18 cellular contexts compared by ENCODE assay signal in genomic region chr10:75487087-75487784, GRCh38. TPM values are rescaled to one million over a fixed set of nuclear protein-coding genes. Genes with fewer than 3 reads are reported as not detected.
DNase-seq lines count a peak whose midpoint lies in the region; ATAC-seq and TF ChIP-seq lines count a peak whose summit lies in the region.
"Had no signal": no experiment of that assay in that cellular context is flagged by ENCODE, and none has a peak within 500 bp of the region (broad histone marks: within the 10 kb centered on the region; RNA-seq: fewer than 3 reads in every experiment).

No MANE protein-coding gene starts in this region.

- no TSS peak for BruUV-seq in IMR-90 (replicated peaks; lab: Mats Ljungman, UMichigan)
- BruUV-seq in mammary epithelial cell (replicated peaks; lab: Mats Ljungman, UMichigan): no TSS peak

- in situ Hi-C loops in IMR-90 (cut with MboI; ENCODE audit: low sequenced_read_pairs) (no loop called here), mammary epithelial cell (cut with MboI; ENCODE audit: low sequenced_read_pairs in 2 of 2) (no loop called here)

- no peak overlapping the region for H2BK20ac ChIP-seq in IMR-90 (ENCODE audit: low read depth, low read length)

- no peak overlapping the region for H2BK5ac ChIP-seq in IMR-90 (ENCODE audit: low read depth, low read length, poor library complexity, severe bottlenecking)

- dilution Hi-C loops in IMR-90 (cut with HindIII; ENCODE audit: low sequenced_read_pairs, unreplicated experiment): no loop called here
- dilution Hi-C loops in mammary epithelial cell (cut with HindIII; ENCODE audit: low sequenced_read_pairs): no loop called here

- TF ChIP-seq EP300 in esophagus muscularis mucosa (IDR thresholded peaks at IDR 0.05): no peak

- no peak for DNase-seq in IMR-90
- DNase-seq in mammary epithelial cell: peak; percentile 27
- peak; percentile 50 for DNase-seq in stromal cell of bone marrow (ENCODE audit: low read depth)
- DNase-seq in SW 1271 (lab: John Stamatoyannopoulos, UW): no peak
- no peak for DNase-seq in NCI-H69 (lab: John Stamatoyannopoulos, UW)
- DNase-seq in esophagus muscularis mucosa (ENCODE audit: extremely low spot score): no peak
- DNase-seq: activated CD4-positive, alpha-beta memory T cell treated with anti-CD3 and anti-CD28 coated beads, Interleukin-2, amount 10 ng/mL, durations not matched to agents 7 days and 5 days; DMS 273 treated with DMSO at 0.1 percent for 48 hours; midbrain; stimulated activated CD4-positive, alpha-beta T cell treated with anti-CD3 and anti-CD28 coated beads, Interleukin-4, amount 100 ng/mL, for 1 hour had no signal

- no peaks in the 10 kb centered on the region for H3K79me2 ChIP-seq in mammary epithelial cell (ENCODE audit: insufficient read depth, low read length)

- H2AFZ ChIP-seq in IMR-90 (replicated peaks; ENCODE audit: low read length, poor library complexity): no peak overlapping the region
- H2AFZ ChIP-seq in mammary epithelial cell (ENCODE audit: low read depth, low read length): no peak overlapping the region

- POLR2A ChIA-PET in IMR-90 (lab: Charles Lee; ENCODE audit: unreplicated experiment): no interaction called here

- TF ChIP-seq POLR2A in IMR-90 (IDR thresholded peaks at IDR 0.05; ENCODE audit: low read depth, low read length) (no peak), esophagus muscularis mucosa (IDR thresholded peaks at IDR 0.05; ENCODE audit: low read depth) (no peak)

- no peak overlapping the region for H3K18ac ChIP-seq in IMR-90 (ENCODE audit: low read depth, low read length)

- H3K4me1 ChIP-seq in IMR-90 (ENCODE audit: control insufficient read depth, insufficient read depth, low read length) (no peaks in the 10 kb centered on the region), mammary epithelial cell (ENCODE audit: insufficient read depth, low read length) (no peaks in the 10 kb centered on the region), esophagus muscularis mucosa (no peaks in the 10 kb centered on the region)
- H3K4me1 ChIP-seq: SJSA1, vagina had no signal

- no peak overlapping the region for H2BK15ac ChIP-seq in IMR-90 (ENCODE audit: low read depth, low read length)

- no peak overlapping the region for H3K14ac ChIP-seq in IMR-90 (replicated peaks; ENCODE audit: low read depth, low read length)

- CTCF ChIA-PET in IMR-90 (lab: Yijun Ruan, JAX) (no interaction called here), mammary epithelial cell (lab: Charles Lee; ENCODE audit: low non-redundant PET) (no interaction called here)

- no peak overlapping the region for H4K91ac ChIP-seq in IMR-90 (ENCODE audit: insufficient read depth, low read depth, low read length)

- H2AK5ac ChIP-seq in IMR-90 (ENCODE audit: low read depth, low read length): no peak overlapping the region

- H4K20me1 ChIP-seq in IMR-90 (ENCODE audit: insufficient read depth, low read length): no peaks in the 10 kb centered on the region
- no peaks in the 10 kb centered on the region for H4K20me1 ChIP-seq in mammary epithelial cell (ENCODE audit: insufficient read depth, low read length)

- TF ChIP-seq CTCF in IMR-90 (conservative IDR thresholded peaks at IDR 0.05; ENCODE audit: low read depth, low read length) (no peak), mammary epithelial cell (conservative IDR thresholded peaks at IDR 0.05 in 1 of 2, IDR thresholded peaks at IDR 0.05 in 1 of 2; ENCODE audit: extremely low read depth in 1 of 2, insufficient read depth in 1 of 2, low read depth in 1 of 2, low read length in 2 of 2) (no peak), esophagus muscularis mucosa (IDR thresholded peaks at IDR 0.05) (no peak)

- no peak for TF ChIP-seq RAD21 in IMR-90 (IDR thresholded peaks at IDR 0.05; ENCODE audit: low read length)

- no peak overlapping the region for H3K9ac ChIP-seq in IMR-90 (ENCODE audit: low read depth, low read length)
- no peak overlapping the region for H3K9ac ChIP-seq in mammary epithelial cell (ENCODE audit: insufficient read depth, low read length)

- intact Hi-C loops in IMR-90 (cut with micrococcal nuclease) (no loop called here), mammary epithelial cell (cut with micrococcal nuclease) (no loop called here), esophagus muscularis mucosa (cut with DNase I) (no loop called here)

- no peak overlapping the region for H4K5ac ChIP-seq in IMR-90 (ENCODE audit: low read depth, low read length)

- H2AK9ac ChIP-seq in IMR-90 (replicated peaks; ENCODE audit: low read depth, low read length, poor library complexity): peak overlapping the region; percentile 11

- WGBS in IMR-90 (ENCODE audit: extremely low coverage in 2 of 2, insufficient read length in 1 of 2), 2 experiments: no CpG with 5 or more reads among the region's 4 CpGs
- 83% methylated on average over 4 of the region's 4 CpGs for WGBS in mammary epithelial cell (ENCODE audit: low coverage, missing lambda C conversion rate)
- WGBS in esophagus muscularis mucosa: 75% methylated on average over 3 of the region's 4 CpGs

- H4K8ac ChIP-seq in IMR-90 (ENCODE audit: low read depth in 2 of 2, low read length in 2 of 2): no peak overlapping the region

- no peak overlapping the region for H3K4me3 ChIP-seq in IMR-90 (ENCODE audit: insufficient read depth, low read depth, low read length)
- H3K4me3 ChIP-seq in mammary epithelial cell (replicated peaks in 1 of 3; ENCODE audit: insufficient read depth in 1 of 3, low read depth in 2 of 3, low read length in 3 of 3): no peak overlapping the region
- no peak overlapping the region for H3K4me3 ChIP-seq in esophagus muscularis mucosa
- H3K4me3 ChIP-seq: SJSA1, vagina had no signal

- no peak overlapping the region for H3K56ac ChIP-seq in IMR-90 (ENCODE audit: extremely low read depth, insufficient read depth, low read length)

- H3K27ac ChIP-seq in IMR-90 (ENCODE audit: insufficient read depth, low read length) (no peak overlapping the region), mammary epithelial cell (ENCODE audit: insufficient read depth, low read depth, low read length) (no peak overlapping the region), esophagus muscularis mucosa (replicated peaks in 1 of 4) (no peak overlapping the region)
- H3K27ac ChIP-seq: epithelial cell of prostate, neutrophil, SJSA1, vagina had no signal

- H3K36me3 ChIP-seq in IMR-90 (ENCODE audit: control insufficient read depth, insufficient read depth, low read length) (no peaks in the 10 kb centered on the region), mammary epithelial cell (ENCODE audit: insufficient read depth, low read length) (no peaks in the 10 kb centered on the region), esophagus muscularis mucosa (no peaks in the 10 kb centered on the region)
- H3K36me3 ChIP-seq: neutrophil, SJSA1, vagina had no signal

- peaks cover 3% of the 10 kb centered on the region; the same call in 1 of the 2 replicates for H3K27me3 ChIP-seq in IMR-90 (ENCODE audit: control insufficient read depth, insufficient read depth, low read length)
- H3K27me3 ChIP-seq in mammary epithelial cell (ENCODE audit: insufficient read depth, low read length): no peaks in the 10 kb centered on the region
- H3K27me3 ChIP-seq in esophagus muscularis mucosa: no peaks in the 10 kb centered on the region
- H3K27me3 ChIP-seq: neutrophil, SJSA1, vagina had no signal

- H2BK120ac ChIP-seq in IMR-90 (ENCODE audit: low read depth, low read length): no peak overlapping the region

- H3K4ac ChIP-seq in IMR-90 (ENCODE audit: low read depth, low read length): no peak overlapping the region

- H3K9me3 ChIP-seq in IMR-90 (ENCODE audit: control insufficient read depth, insufficient read depth, low read length) (no peaks in the 10 kb centered on the region), mammary epithelial cell (replicated peaks; ENCODE audit: insufficient read depth, low read length) (no peaks in the 10 kb centered on the region), esophagus muscularis mucosa (peaks cover 0 to 6% (median 3%) of the 10 kb centered on the region in 4 donors)
- H3K9me3 ChIP-seq: neutrophil, SJSA1, vagina had no signal

- peak; percentile 70 for ATAC-seq in GM19025 (IDR thresholded peaks at IDR 0.05; ENCODE audit: low read depth, unreplicated experiment)
- no peak for ATAC-seq in IMR-90 (ENCODE audit: low read depth)
- ATAC-seq: sciatic nerve had no signal

- H3K79me1 ChIP-seq in IMR-90 (ENCODE audit: low read depth in 1 of 2, low read length in 2 of 2): no peaks in the 10 kb centered on the region

- H3K9me1 ChIP-seq in IMR-90 (ENCODE audit: insufficient read depth, low read length): no peaks in the 10 kb centered on the region

- H3K4me2 ChIP-seq in IMR-90 (ENCODE audit: low read depth, low read length) (no peak overlapping the region), mammary epithelial cell (ENCODE audit: insufficient read depth, low read depth, low read length) (no peak overlapping the region)

- H3K23ac ChIP-seq in IMR-90 (ENCODE audit: low read depth, low read length): no peak overlapping the region

TF ChIP-seq in IMR-90, 13 proteins besides CTCF, POLR2A, EP300 and RAD21:
- TF ChIP-seq MAFK (IDR thresholded peaks at IDR 0.05; ENCODE audit: low read depth, low read length): peak; percentile 87
- no peak for TF ChIP-seq CEBPB (IDR thresholded peaks at IDR 0.05; ENCODE audit: low read depth, low read length)
- TF ChIP-seq MXI1 (IDR thresholded peaks at IDR 0.05; ENCODE audit: borderline replicate concordance, low read depth, low read length): no peak

RNA-seq across cellular contexts. Expression of gene LRMDA, which starts 55.8 kb away (rescaled TPM):
- under 0.01 TPM in 1 of 2 replicates, not detected in the other for total RNA-seq in IMR-90 (2012; rRNA removed)
- polyA plus RNA-seq in IMR-90 (2012; rRNA removed): 0.07 TPM in 1 of 2 replicates, not detected in the other
- polyA plus RNA-seq in IMR-90 (2012; cell fraction: cytosol; rRNA removed): 0.01 TPM in 1 of 2 replicates, not detected in the other
- polyA plus RNA-seq in IMR-90 (2012; cell fraction: nucleus; rRNA removed; ENCODE audit: low replicate concordance): not detected in 2 replicates
- under 1 TPM in 1 of 2 donors, not detected in 1; 0.67 TPM for total RNA-seq in mammary epithelial cell
- polyA plus RNA-seq in mammary epithelial cell: 0.37 TPM
- not detected for polyA minus RNA-seq in mammary epithelial cell
- total RNA-seq in esophagus muscularis mucosa: 10 to 100 TPM; 14.3 to 34.9 (median 26.5) TPM
- total RNA-seq: activated CD4-positive, alpha-beta memory T cell treated with anti-CD3 and anti-CD28 coated beads, Interleukin-2, amount 10 ng/mL, durations not matched to agents 7 days and 5 days; HT-29; SJSA1 had no signal
- polyA plus RNA-seq: BJ had no signal

Comparison
In these comparisons a context has a peak if more than half of its experiments do, and no peak if none do; other contexts are left out.
1. DNase-seq: peak in mammary epithelial cell (single experiment) and stromal cell of bone marrow (single experiment); none in IMR-90 (single experiment), SW 1271 (0 of 2), NCI-H69 (single experiment) and esophagus muscularis mucosa (single experiment).
2. RNA of gene LRMDA, which starts 55.8 kb away (total RNA-seq): 14.3 to 34.9 TPM in esophagus muscularis mucosa; 0.67 TPM in mammary epithelial cell and under 0.01 TPM in IMR-90; every median in the first group is over 4 times any median in the second.